In genomic region chr12:6821271-6821673, GRCh38 we compare ENCODE assay signal across 8 cellular contexts. TPM values are rescaled to one million over a fixed set of nuclear protein-coding genes. Genes with fewer than 3 reads are reported as not detected.
DNase-seq lines count a peak whose midpoint lies in the region; ATAC-seq, FAIRE-seq and TF ChIP-seq lines count a peak whose summit lies in the region.

No MANE protein-coding gene starts in this region.

- RAD21 ChIA-PET in GM12878 (lab: Charles Lee; ENCODE audit: unreplicated experiment), result interaction anchor here (1.0 to 1.4 kb wide), 2 partner anchors 9 to 68 kb away, joined by 5 to 6 read pairs; partner anchors contain the start of gene MLF2

- H3K4me2 ChIP-seq in GM12878 (ENCODE audit: control insufficient read depth, insufficient read depth), result no peak overlapping the region

- peak overlapping the region; percentile 69 for H3K27ac ChIP-seq in A673 (ENCODE audit: low read depth, low read length, poor library complexity, severe bottlenecking)
- no peak overlapping the region for H3K27ac ChIP-seq in GM12878 (ENCODE audit: control insufficient read depth, insufficient read depth)

- H3K4me3 ChIP-seq in A673 (ENCODE audit: low read depth, low read length, poor library complexity, severe bottlenecking), result peak overlapping the region; percentile 62
- no peak overlapping the region for H3K4me3 ChIP-seq in GM12878

- no peak for TF ChIP-seq RAD21 in GM12878 (IDR thresholded peaks at IDR 0.05; ENCODE audit: insufficient read depth, low read depth, low read length)

- SMC1A ChIA-PET in GM12878 (lab: Charles Lee; ENCODE audit: uncharacterized antibody, unreplicated experiment), result interaction anchor here (0.5 to 2.0 kb wide), 6 partner anchors 9 to 43 kb away, joined by 4 to 6 read pairs (median 4); no protein-coding TSS in a partner anchor

- TF ChIP-seq POLR2A in GM12878 (IDR thresholded peaks at IDR 0.05; ENCODE audit: low read depth, low read length), result no peak

- no peaks in the 10 kb centered on the region for H4K20me1 ChIP-seq in GM12878 (ENCODE audit: control insufficient read depth, insufficient read depth)

- in situ Hi-C loops in GM12878 (cut with MboI), result no loop called here

- BruUV-seq in A673 (replicated peaks; lab: Mats Ljungman, UMichigan), result no TSS peak
- no TSS peak for BruUV-seq in GM12878 (replicated peaks; lab: Mats Ljungman, UMichigan)

- POLR2A ChIA-PET in A673 (lab: Charles Lee; ENCODE audit: low non-redundant PET) (interaction anchor here (0.8 kb wide), 1 partner anchor 132 kb away, joined by 6 read pairs; no protein-coding TSS in a partner anchor), GM12878 (lab: Charles Lee) (no interaction called here)

- intact Hi-C loops in A673 (cut with micrococcal nuclease; ENCODE audit: unreplicated experiment) (no loop called here), GM12878 (cut with micrococcal nuclease; ENCODE audit: unreplicated experiment) (no loop called here)

- H3K27me3 ChIP-seq in A673 (replicated peaks; ENCODE audit: insufficient read depth, low read depth, low read length, poor library complexity) (no peaks in the 10 kb centered on the region), GM12878 (replicated peaks in 1 of 2; ENCODE audit: control insufficient read depth in 2 of 2, insufficient read depth in 2 of 2, low read length in 1 of 2) (peaks cover 7 to 23% of the 10 kb centered on the region in 2 experiments)

- no peak overlapping the region for H3K9ac ChIP-seq in GM12878 (ENCODE audit: control insufficient read depth, insufficient read depth, low read length)

- H2AFZ ChIP-seq in GM12878 (ENCODE audit: control insufficient read depth, low read depth, low read length), result no peak overlapping the region

- H3K36me3 ChIP-seq in A673 (ENCODE audit: insufficient read depth, low read length, poor library complexity, severe bottlenecking) (no peaks in the 10 kb centered on the region), GM12878 (ENCODE audit: control insufficient read depth in 2 of 2, insufficient read depth in 2 of 2, low read length in 1 of 2) (no peaks in the 10 kb centered on the region)

- CTCF ChIA-PET in A673 (lab: Charles Lee) (interaction anchor here (1.9 kb wide), 1 partner anchor 69 kb away, joined by 6 read pairs; the partner anchor contains the start of gene MLF2), GM12878 (lab: Yijun Ruan, JAX) (interaction anchor here (0.6 to 1.1 kb wide), 4 partner anchors 29 to 98 kb away, joined by 3 to 4 read pairs (median 3); partner anchors contain the start of gene COPS7A)

- no peak for FAIRE-seq in GM12878 (lab: Jason Lieb, UNC)

- no peak for TF ChIP-seq EP300 in GM12878 (IDR thresholded peaks at IDR 0.05; ENCODE audit: borderline replicate concordance in 1 of 2, control insufficient read depth in 1 of 2, low read depth in 2 of 2, low read length in 2 of 2)

- no peaks in the 10 kb centered on the region for H3K79me2 ChIP-seq in GM12878 (ENCODE audit: control insufficient read depth, insufficient read depth, low read length)

- under 1% methylated on average over 11 of the region's 13 CpGs for WGBS in GM12878 (ENCODE audit: insufficient coverage, insufficient replicate concordance, low lambda C conversion rate, missing lambda C conversion rate)

- peak; percentile 80 for DNase-seq in A673 (ENCODE audit: low spot score)
- peak; percentile 76 for DNase-seq in GM03348 (ENCODE audit: low spot score)
- DNase-seq in NCI-H82 (lab: John Stamatoyannopoulos, UW), result peak; percentile 94
- DNase-seq in GM12878 (ENCODE audit: low read depth, low spot score), result no peak
- DNase-seq in iPS DF 19.7 (ENCODE audit: low read depth, low spot score), result peak; percentile 68
- peak; percentile 80 for DNase-seq in retina
- DNase-seq in COLO668 (lab: John Stamatoyannopoulos, UW; ENCODE audit: unreplicated experiment), result no peak

- TF ChIP-seq CTCF in A673 (conservative IDR thresholded peaks at IDR 0.05; ENCODE audit: low read depth, low read length) (no peak), GM12878 (IDR thresholded peaks at IDR 0.05 in 2 of 3, conservative IDR thresholded peaks at IDR 0.05 in 1 of 3; ENCODE audit: control insufficient read depth in 2 of 3, extremely low read depth in 1 of 3, insufficient read depth in 1 of 3, low read depth in 3 of 3, low read length in 3 of 3) (no peak)

- ATAC-seq in GM12878 (no peak), HG03442 (IDR thresholded peaks at IDR 0.05; ENCODE audit: unreplicated experiment) (no peak)

- H3K9me3 ChIP-seq in A673 (ENCODE audit: low read depth, low read length, poor library complexity, severe bottlenecking), result no peaks in the 10 kb centered on the region
- H3K9me3 ChIP-seq in GM12878 (replicated peaks; ENCODE audit: control insufficient read depth, insufficient read depth, low read length), result no peaks in the 10 kb centered on the region

- peaks cover 28% of the 10 kb centered on the region for H3K4me1 ChIP-seq in A673 (ENCODE audit: insufficient read depth, low read length, poor library complexity, severe bottlenecking)
- H3K4me1 ChIP-seq in GM12878 (ENCODE audit: control insufficient read depth, insufficient read depth, low read length), result no peaks in the 10 kb centered on the region; the same call in 1 of the 2 replicates

RNA-seq across cellular contexts. Expression of gene GPR162, which starts 0.3 kb away (rescaled TPM):
- total RNA-seq in A673 (2021) (18.3 and 23.2 TPM in 2 replicates), GM12878 (2014; rRNA removed) (not detected in 2 replicates), GM12878 (2014; rRNA removed; fragmentation: Illumina TruSeq; extraction: Trizol) (not detected in 2 replicates), GM12878 (2021) (not detected in 2 replicates)
- total RNA-seq in GM12878 (2013; cell fraction: nucleolus; rRNA removed), result not detected in 2 replicates
- polyA plus RNA-seq in GM12878 (2011; ENCODE audit: low read depth), result not detected
- polyA plus RNA-seq in GM12878 (2011; rRNA removed) (0.09 TPM in 1 of 2 replicates, not detected in the other), GM12878 (2014; fragmentation: Illumina TruSeq; extraction: Trizol) (not detected in 2 replicates), GM12878 (2014; fragmentation: Nextera tagmentation; extraction: Ambion mirVana) (not detected), GM12878 (2014; rRNA removed) (not detected in 2 replicates), GM12878 (2016; fragmentation: Nextera tagmentation; extraction: Ambion mirVana) (not detected)
- polyA plus RNA-seq in GM12878 (2011; cell fraction: cytosol; rRNA removed), result 0.10 and 0.19 TPM in 2 replicates
- 0.63 and 1.6 TPM in 2 replicates for polyA plus RNA-seq in GM12878 (2011; cell fraction: nucleus; rRNA removed)
- polyA plus RNA-seq in GM12878 (2012), result 0.24 TPM in 1 of 2 replicates, not detected in the other
- 0.26 TPM in 1 of 2 replicates, not detected in the other for polyA minus RNA-seq in GM12878 (2011; rRNA and poly(A)+ RNA removed)
- not detected in 2 replicates for polyA minus RNA-seq in GM12878 (2011; cell fraction: cytosol; rRNA and poly(A)+ RNA removed)
- not detected in 2 replicates for polyA minus RNA-seq in GM12878 (2011; cell fraction: nucleus; rRNA and poly(A)+ RNA removed)

RNA-seq across cellular contexts. Expression of gene P3H3, which starts 6.9 kb away (rescaled TPM):
- 45.3 and 45.6 TPM in 2 replicates for total RNA-seq in A673 (2021)
- total RNA-seq in GM12878 (2013; cell fraction: nucleolus; rRNA removed), result 0.71 TPM in 1 of 2 replicates, not detected in the other
- not detected in 2 replicates for total RNA-seq in GM12878 (2014; rRNA removed)
- not detected in 2 replicates for total RNA-seq in GM12878 (2014; rRNA removed; fragmentation: Illumina TruSeq; extraction: Trizol)
- 0.13 and 0.21 TPM in 2 replicates for total RNA-seq in GM12878 (2021)
- polyA plus RNA-seq in GM12878 (2011; ENCODE audit: low read depth), result 0.12 TPM
- polyA plus RNA-seq in GM12878 (2011; rRNA removed), result 0.05 TPM in 1 of 2 replicates, not detected in the other
- 0.05 and 0.13 TPM in 2 replicates for polyA plus RNA-seq in GM12878 (2011; cell fraction: cytosol; rRNA removed)
- 0.29 and 0.39 TPM in 2 replicates for polyA plus RNA-seq in GM12878 (2011; cell fraction: nucleus; rRNA removed)
- 0.28 and 0.64 TPM in 2 replicates for polyA plus RNA-seq in GM12878 (2012)
- polyA plus RNA-seq in GM12878 (2014; fragmentation: Illumina TruSeq; extraction: Trizol), result 0.03 TPM in 1 of 2 replicates, not detected in the other
- not detected for polyA plus RNA-seq in GM12878 (2014; fragmentation: Nextera tagmentation; extraction: Ambion mirVana)
- 0.23 TPM in 1 of 2 replicates, not detected in the other for polyA plus RNA-seq in GM12878 (2014; rRNA removed)
- not detected for polyA plus RNA-seq in GM12878 (2016; fragmentation: Nextera tagmentation; extraction: Ambion mirVana)
- polyA minus RNA-seq in GM12878 (2011; rRNA and poly(A)+ RNA removed), result 0.31 TPM in 1 of 2 replicates, not detected in the other
- polyA minus RNA-seq in GM12878 (2011; cell fraction: cytosol; rRNA and poly(A)+ RNA removed), result not detected in 2 replicates
- 0.12 TPM in 1 of 2 replicates, not detected in the other for polyA minus RNA-seq in GM12878 (2011; cell fraction: nucleus; rRNA and poly(A)+ RNA removed)

RNA-seq across cellular contexts. Expression of gene GNB3, which starts 19.5 kb away (rescaled TPM):
- 20.7 and 21.8 TPM in 2 replicates for total RNA-seq in A673 (2021)
- not detected in 2 replicates for total RNA-seq in GM12878 (2013; cell fraction: nucleolus; rRNA removed)
- total RNA-seq in GM12878 (2014; rRNA removed), result 0.23 and 0.33 TPM in 2 replicates
- 0.23 and 0.58 TPM in 2 replicates for total RNA-seq in GM12878 (2014; rRNA removed; fragmentation: Illumina TruSeq; extraction: Trizol)
- total RNA-seq in GM12878 (2021), result 0.16 and 0.46 TPM in 2 replicates
- 0.76 TPM for polyA plus RNA-seq in GM12878 (2011; ENCODE audit: low read depth)
- polyA plus RNA-seq in GM12878 (2011; rRNA removed), result 0.05 and 0.12 TPM in 2 replicates
- polyA plus RNA-seq in GM12878 (2011; cell fraction: cytosol; rRNA removed), result 0.12 and 0.20 TPM in 2 replicates
- 0.37 and 0.41 TPM in 2 replicates for polyA plus RNA-seq in GM12878 (2011; cell fraction: nucleus; rRNA removed)
- 1.5 and 1.6 TPM in 2 replicates for polyA plus RNA-seq in GM12878 (2012)
- polyA plus RNA-seq in GM12878 (2014; fragmentation: Illumina TruSeq; extraction: Trizol), result 0.16 and 0.38 TPM in 2 replicates
- polyA plus RNA-seq in GM12878 (2014; fragmentation: Nextera tagmentation; extraction: Ambion mirVana), result under 1 TPM; 0.18 to 0.24 TPM
- polyA plus RNA-seq in GM12878 (2014; rRNA removed), result 0.46 and 0.55 TPM in 2 replicates
- polyA plus RNA-seq in GM12878 (2016; fragmentation: Nextera tagmentation; extraction: Ambion mirVana), result 1 to 10 TPM in 1 of 2 experiments, under 1 TPM in 1; 0.33 to 1.1 TPM
- polyA minus RNA-seq in GM12878 (2011; rRNA and poly(A)+ RNA removed), result not detected in 2 replicates
- polyA minus RNA-seq in GM12878 (2011; cell fraction: cytosol; rRNA and poly(A)+ RNA removed), result not detected in 2 replicates
- not detected in 2 replicates for polyA minus RNA-seq in GM12878 (2011; cell fraction: nucleus; rRNA and poly(A)+ RNA removed)

RNA-seq across cellular contexts. Expression of gene CDCA3, which starts 29.8 kb away (rescaled TPM):
- total RNA-seq in A673 (2021) (98.0 and 107 TPM in 2 replicates), GM12878 (2014; rRNA removed) (112 and 117 TPM in 2 replicates), GM12878 (2014; rRNA removed; fragmentation: Illumina TruSeq; extraction: Trizol) (69.1 and 70.8 TPM in 2 replicates), GM12878 (2021) (68.6 and 72.7 TPM in 2 replicates)
- 43.5 and 44.8 TPM in 2 replicates for total RNA-seq in GM12878 (2013; cell fraction: nucleolus; rRNA removed)
- 16.7 TPM for polyA plus RNA-seq in GM12878 (2011; ENCODE audit: low read depth)
- polyA plus RNA-seq in GM12878 (2011; rRNA removed) (70.1 and 82.6 TPM in 2 replicates), GM12878 (2014; fragmentation: Illumina TruSeq; extraction: Trizol) (103 and 113 TPM in 2 replicates), GM12878 (2014; fragmentation: Nextera tagmentation; extraction: Ambion mirVana) (10 to 100 TPM; 34.5 to 47.3 TPM), GM12878 (2014; rRNA removed) (138 and 148 TPM in 2 replicates), GM12878 (2016; fragmentation: Nextera tagmentation; extraction: Ambion mirVana) (100 to 1,000 TPM; 131 to 132 TPM)
- 116 and 142 TPM in 2 replicates for polyA plus RNA-seq in GM12878 (2011; cell fraction: cytosol; rRNA removed)
- polyA plus RNA-seq in GM12878 (2011; cell fraction: nucleus; rRNA removed), result 188 and 221 TPM in 2 replicates
- 34.8 and 49.7 TPM in 2 replicates for polyA plus RNA-seq in GM12878 (2012)
- 43.1 and 77.0 TPM in 2 replicates for polyA minus RNA-seq in GM12878 (2011; rRNA and poly(A)+ RNA removed)
- polyA minus RNA-seq in GM12878 (2011; cell fraction: cytosol; rRNA and poly(A)+ RNA removed), result 37.1 and 52.8 TPM in 2 replicates
- 58.0 and 75.9 TPM in 2 replicates for polyA minus RNA-seq in GM12878 (2011; cell fraction: nucleus; rRNA and poly(A)+ RNA removed)

RNA-seq across cellular contexts. Expression of gene USP5, which starts 30.7 kb away (rescaled TPM):
- total RNA-seq in A673 (2021), result 209 and 224 TPM in 2 replicates
- 29.4 and 32.9 TPM in 2 replicates for total RNA-seq in GM12878 (2013; cell fraction: nucleolus; rRNA removed)
- 76.5 and 80.4 TPM in 2 replicates for total RNA-seq in GM12878 (2014; rRNA removed)
- 49.5 and 51.2 TPM in 2 replicates for total RNA-seq in GM12878 (2014; rRNA removed; fragmentation: Illumina TruSeq; extraction: Trizol)
- total RNA-seq in GM12878 (2021), result 124 and 135 TPM in 2 replicates
- polyA plus RNA-seq in GM12878 (2011; ENCODE audit: low read depth), result 20.1 TPM
- polyA plus RNA-seq in GM12878 (2011; rRNA removed), result 32.5 and 68.4 TPM in 2 replicates
- 69.1 and 92.3 TPM in 2 replicates for polyA plus RNA-seq in GM12878 (2011; cell fraction: cytosol; rRNA removed)
- 159 and 187 TPM in 2 replicates for polyA plus RNA-seq in GM12878 (2011; cell fraction: nucleus; rRNA removed)
- polyA plus RNA-seq in GM12878 (2012), result 40.8 and 41.4 TPM in 2 replicates
- 33.9 and 87.5 TPM in 2 replicates for polyA plus RNA-seq in GM12878 (2014; fragmentation: Illumina TruSeq; extraction: Trizol)
- polyA plus RNA-seq in GM12878 (2014; fragmentation: Nextera tagmentation; extraction: Ambion mirVana), result 1 to 10 TPM; 2.5 to 5.2 TPM
- 68.9 and 77.6 TPM in 2 replicates for polyA plus RNA-seq in GM12878 (2014; rRNA removed)
- polyA plus RNA-seq in GM12878 (2016; fragmentation: Nextera tagmentation; extraction: Ambion mirVana), result 100 to 1,000 TPM; 110 to 112 TPM
- 97.6 and 110 TPM in 2 replicates for polyA minus RNA-seq in GM12878 (2011; rRNA and poly(A)+ RNA removed)
- polyA minus RNA-seq in GM12878 (2011; cell fraction: cytosol; rRNA and poly(A)+ RNA removed), result 31.0 and 39.1 TPM in 2 replicates
- 25.4 and 49.1 TPM in 2 replicates for polyA minus RNA-seq in GM12878 (2011; cell fraction: nucleus; rRNA and poly(A)+ RNA removed)

Comparison
In these comparisons a context has a peak if more than half of its experiments do, and no peak if none do; other contexts are left out.
1. DNase-seq: peak in A673 (single experiment), GM03348 (single experiment), NCI-H82 (single experiment), iPS DF 19.7 (single experiment) and retina (single experiment); none in GM12878 (single experiment) and COLO668 (single experiment).
2. RNA of gene GPR162, which starts 0.3 kb away (total RNA-seq): 18.3 to 23.2 TPM in A673; not detected in GM12878; every median in the first group is over 10 times any median in the second.
3. RNA of gene P3H3, which starts 6.9 kb away (total RNA-seq): 45.3 to 45.6 TPM in A673; 0.13 to 0.71 TPM in GM12878; every median in the first group is over 10 times any median in the second.
4. RNA of gene GNB3, which starts 19.5 kb away (total RNA-seq): 20.7 to 21.8 TPM in A673; 0.16 to 0.58 TPM in GM12878; every median in the first group is over 10 times any median in the second.